Comparison of ENCODE assay signal across 8 cellular contexts in the genomic region with DNA sequence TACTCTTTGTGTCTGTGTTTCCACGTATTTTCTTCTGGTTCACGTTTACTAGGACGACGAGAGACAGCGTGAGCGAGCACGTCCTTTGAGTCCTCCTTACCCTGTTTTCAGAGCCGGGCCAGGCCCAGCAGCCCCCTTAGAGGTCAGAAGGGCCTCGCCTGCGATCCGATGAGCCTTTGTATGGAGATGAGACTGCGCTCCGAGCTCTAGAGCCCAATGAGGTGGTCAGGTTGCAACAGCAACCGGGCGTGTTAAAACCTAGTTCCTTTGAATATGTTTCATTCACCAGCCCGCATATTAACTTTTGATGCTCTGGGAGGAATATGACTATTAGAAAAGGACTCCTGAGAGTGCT. TPM values are rescaled to one million over a fixed set of nuclear protein-coding genes. Genes with fewer than 3 reads are reported as not detected.
DNase-seq lines count a peak whose midpoint lies in the region; ATAC-seq and TF ChIP-seq lines count a peak whose summit lies in the region.

No MANE protein-coding gene starts in this region.

- CTCF ChIA-PET in WTC11 (lab: Charles Lee): interaction anchor here (0.7 to 3.0 kb wide), 9 partner anchors 14 to 269 kb away, joined by 3 to 47 read pairs (median 5); partner anchors contain the start of genes GRPEL1 and TADA2B

- H3K4me3 Mint-ChIP-seq in WTC11: peak overlapping the region; percentile 99

- peaks cover 40% of the 10 kb centered on the region for H3K4me1 Mint-ChIP-seq in WTC11

- ATAC-seq in HG02943 (IDR thresholded peaks at IDR 0.05; ENCODE audit: low read depth, unreplicated experiment) (peak; percentile 22), WTC11 (peak; percentile 23), HG02763 (IDR thresholded peaks at IDR 0.05; ENCODE audit: unreplicated experiment) (no peak)

- peak overlapping the region; percentile 95 for H3K4me3 ChIP-seq in GM08714 (ENCODE audit: low read length)
- H3K4me3 ChIP-seq in right atrium auricular region: peak overlapping the region; percentile 83 to 86
- H3K4me3 ChIP-seq in skin epidermis: peak overlapping the region; percentile 63 to 90 (median 80)

- POLR2A ChIA-PET in WTC11 (lab: Charles Lee): interaction anchor here (2.0 to 2.2 kb wide), 2 partner anchors 13 to 78 kb away, joined by 6 to 12 read pairs; partner anchors contain the start of gene TBC1D14

- peak overlapping the region; percentile 93 to 97 for H3K27ac ChIP-seq in right atrium auricular region
- H3K27ac ChIP-seq in skin epidermis: peak overlapping the region; percentile 64 to 97 (median 89)

- no peak for DNase-seq in WTC11 (ENCODE audit: low spot score)
- peak; percentile 54 for DNase-seq in right atrium auricular region (ENCODE audit: low spot score)
- DNase-seq in NCI-H2107 (lab: John Stamatoyannopoulos, UW): no peak
- DNase-seq in foreskin melanocyte: no peak

- H3K9me3 Mint-ChIP-seq in WTC11: no peaks in the 10 kb centered on the region

- H3K27me3 ChIP-seq in right atrium auricular region: no peaks in the 10 kb centered on the region

- no peaks in the 10 kb centered on the region; the same call in 1 of the 2 replicates for H3K27me3 Mint-ChIP-seq in WTC11 (ENCODE audit: low read depth)

- no peaks in the 10 kb centered on the region for H3K9me3 ChIP-seq in right atrium auricular region

- no peaks in the 10 kb centered on the region for H3K36me3 ChIP-seq in right atrium auricular region

- peak overlapping the region; percentile 99 for H3K27ac Mint-ChIP-seq in WTC11

- peaks cover 0 to 68% of the 10 kb centered on the region in 2 donors for H3K4me1 ChIP-seq in right atrium auricular region

- TF ChIP-seq CTCF in WTC11 (IDR thresholded peaks at IDR 0.05) (no peak), right atrium auricular region (IDR thresholded peaks at IDR 0.05) (no peak)

- H3K36me3 Mint-ChIP-seq in WTC11: no peaks in the 10 kb centered on the region

TF ChIP-seq in WTC11, 78 proteins besides CTCF, POLR2A, EP300 and RAD21 (continues in another document):
- TF ChIP-seq SMAD3 (CRISPR knock-in tag; IDR thresholded peaks at IDR 0.05; ENCODE audit: borderline replicate concordance) (no peak), CREB1 (CRISPR knock-in tag; IDR thresholded peaks at IDR 0.05) (no peak), JAZF1 (CRISPR knock-in tag; IDR thresholded peaks at IDR 0.05) (no peak), GTF2I (CRISPR knock-in tag; conservative IDR thresholded peaks at IDR 0.05) (no peak), ARID4B (CRISPR knock-in tag; IDR thresholded peaks at IDR 0.05; ENCODE audit: borderline replicate concordance) (no peak), CBFB (CRISPR knock-in tag; IDR thresholded peaks at IDR 0.05; ENCODE audit: low read depth) (no peak), ELF4 (CRISPR knock-in tag; IDR thresholded peaks at IDR 0.05; ENCODE audit: low read depth) (no peak), TP53 (CRISPR knock-in tag; IDR thresholded peaks at IDR 0.05) (no peak), IRF2 (CRISPR knock-in tag; IDR thresholded peaks at IDR 0.05; ENCODE audit: borderline replicate concordance, low read depth) (no peak), NR2C2 (CRISPR knock-in tag; IDR thresholded peaks at IDR 0.05) (no peak), ERG (CRISPR knock-in tag; IDR thresholded peaks at IDR 0.05) (no peak), EMX1 (CRISPR knock-in tag; IDR thresholded peaks at IDR 0.05) (no peak), ZNF219 (CRISPR knock-in tag; IDR thresholded peaks at IDR 0.05; ENCODE audit: borderline replicate concordance) (no peak), USF2 (CRISPR knock-in tag; IDR thresholded peaks at IDR 0.05) (no peak), TEAD4 (CRISPR knock-in tag; IDR thresholded peaks at IDR 0.05) (no peak)
- TF ChIP-seq, protein P1, sequence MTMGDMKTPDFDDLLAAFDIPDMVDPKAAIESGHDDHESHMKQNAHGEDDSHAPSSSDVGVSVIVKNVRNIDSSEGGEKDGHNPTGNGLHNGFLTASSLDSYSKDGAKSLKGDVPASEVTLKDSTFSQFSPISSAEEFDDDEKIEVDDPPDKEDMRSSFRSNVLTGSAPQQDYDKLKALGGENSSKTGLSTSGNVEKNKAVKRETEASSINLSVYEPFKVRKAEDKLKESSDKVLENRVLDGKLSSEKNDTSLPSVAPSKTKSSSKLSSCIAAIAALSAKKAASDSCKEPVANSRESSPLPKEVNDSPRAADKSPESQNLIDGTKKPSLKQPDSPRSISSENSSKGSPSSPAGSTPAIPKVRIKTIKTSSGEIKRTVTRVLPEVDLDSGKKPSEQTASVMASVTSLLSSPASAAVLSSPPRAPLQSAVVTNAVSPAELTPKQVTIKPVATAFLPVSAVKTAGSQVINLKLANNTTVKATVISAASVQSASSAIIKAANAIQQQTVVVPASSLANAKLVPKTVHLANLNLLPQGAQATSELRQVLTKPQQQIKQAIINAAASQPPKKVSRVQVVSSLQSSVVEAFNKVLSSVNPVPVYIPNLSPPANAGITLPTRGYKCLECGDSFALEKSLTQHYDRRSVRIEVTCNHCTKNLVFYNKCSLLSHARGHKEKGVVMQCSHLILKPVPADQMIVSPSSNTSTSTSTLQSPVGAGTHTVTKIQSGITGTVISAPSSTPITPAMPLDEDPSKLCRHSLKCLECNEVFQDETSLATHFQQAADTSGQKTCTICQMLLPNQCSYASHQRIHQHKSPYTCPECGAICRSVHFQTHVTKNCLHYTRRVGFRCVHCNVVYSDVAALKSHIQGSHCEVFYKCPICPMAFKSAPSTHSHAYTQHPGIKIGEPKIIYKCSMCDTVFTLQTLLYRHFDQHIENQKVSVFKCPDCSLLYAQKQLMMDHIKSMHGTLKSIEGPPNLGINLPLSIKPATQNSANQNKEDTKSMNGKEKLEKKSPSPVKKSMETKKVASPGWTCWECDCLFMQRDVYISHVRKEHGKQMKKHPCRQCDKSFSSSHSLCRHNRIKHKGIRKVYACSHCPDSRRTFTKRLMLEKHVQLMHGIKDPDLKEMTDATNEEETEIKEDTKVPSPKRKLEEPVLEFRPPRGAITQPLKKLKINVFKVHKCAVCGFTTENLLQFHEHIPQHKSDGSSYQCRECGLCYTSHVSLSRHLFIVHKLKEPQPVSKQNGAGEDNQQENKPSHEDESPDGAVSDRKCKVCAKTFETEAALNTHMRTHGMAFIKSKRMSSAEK (CRISPR knock-in tag; IDR thresholded peaks at IDR 0.05; ENCODE audit: borderline replicate concordance): no peak

RNA-seq across cellular contexts. Expression of gene TADA2B, which starts 55.6 kb away (rescaled TPM):
- total RNA-seq in WTC11 (2021): 12.2 to 14.3 TPM (median 13.1 TPM) in 3 replicates
- total RNA-seq in right atrium auricular region: 10 to 100 TPM; 20.8 to 27.0 TPM
